8 cellular contexts compared by ENCODE assay signal in the genomic region with DNA sequence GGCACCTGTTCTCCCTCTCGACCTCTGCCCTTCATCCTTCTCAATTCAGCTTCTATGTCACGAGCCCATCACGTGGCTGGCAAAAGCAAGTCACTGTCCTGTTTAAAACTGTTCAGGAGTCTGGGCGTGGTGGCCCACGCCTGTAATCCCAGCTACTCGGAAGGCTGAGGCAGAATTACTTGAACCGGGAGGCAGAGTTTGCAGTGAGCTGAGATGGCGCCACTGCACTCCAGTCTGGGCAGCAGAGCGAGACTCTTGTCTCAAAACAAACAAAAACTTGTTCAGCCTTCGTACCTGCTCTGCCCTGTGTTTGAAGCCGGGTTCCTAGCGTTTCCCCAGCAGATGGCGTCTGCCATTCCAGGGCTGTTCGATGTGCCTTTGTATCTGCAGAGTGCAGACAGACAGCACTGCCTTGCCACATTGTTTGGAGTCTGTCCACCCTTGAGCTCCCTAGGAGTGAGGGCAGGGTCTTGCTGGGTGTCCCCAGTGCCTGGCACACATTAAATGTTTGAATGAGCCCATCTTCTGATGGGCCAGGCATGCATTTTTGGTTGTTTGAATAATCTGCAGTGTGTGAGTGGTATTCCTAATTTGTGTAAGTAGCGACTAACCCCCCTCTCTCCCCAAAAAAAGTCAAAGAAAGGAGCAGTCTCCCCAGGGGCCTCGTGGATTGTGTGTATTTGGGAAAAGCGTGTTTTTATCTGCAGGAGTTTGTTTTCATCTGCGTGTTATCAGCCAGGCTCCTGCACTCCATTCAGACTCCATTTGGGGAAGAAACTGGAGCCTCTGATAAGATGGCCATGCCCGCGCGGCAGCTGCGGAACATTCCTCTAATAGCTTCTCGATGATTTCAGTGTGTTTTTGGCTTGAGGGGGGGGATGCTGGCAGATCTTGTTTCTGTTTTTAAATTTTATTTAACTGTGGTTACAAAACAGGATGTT.
DNase-seq lines count a peak whose midpoint lies in the region; ATAC-seq and TF ChIP-seq lines count a peak whose summit lies in the region.

No MANE protein-coding gene starts in this region.

- 45 to 54% methylated on average over 23 of the region's 23 CpGs for WGBS in upper lobe of left lung, 2 donors
- 60% methylated on average over 23 of the region's 23 CpGs for WGBS in prostate gland

- H3K4me3 ChIP-seq in BE2C (ENCODE audit: low read depth, low read length) (peak overlapping the region; percentile 23), brain microvascular endothelial cell (ENCODE audit: low read depth, low read length) (no peak overlapping the region), upper lobe of left lung (no peak overlapping the region), prostate gland (no peak overlapping the region)

- H3K27me3 ChIP-seq in BE2C: no peaks in the 10 kb centered on the region
- H3K27me3 ChIP-seq in brain microvascular endothelial cell (replicated peaks): no peaks in the 10 kb centered on the region
- H3K27me3 ChIP-seq in upper lobe of left lung: no peaks in the 10 kb centered on the region
- H3K27me3 ChIP-seq in prostate gland (replicated peaks; ENCODE audit: insufficient read depth): no peaks in the 10 kb centered on the region

- TF ChIP-seq CTCF in BE2C (IDR thresholded peaks at IDR 0.05; ENCODE audit: low read depth, low read length) (peak; percentile 87), GM13977 (IDR thresholded peaks at IDR 0.05; ENCODE audit: extremely low read depth, insufficient read depth, missing control alignments) (peak; percentile 50), brain microvascular endothelial cell (IDR thresholded peaks at IDR 0.05; ENCODE audit: low read depth, low read length, missing control alignments) (peak; percentile 80), upper lobe of left lung (IDR thresholded peaks at IDR 0.05) (peak in 3 of 6 experiments; percentile 8 to 38 (median 22)), prostate gland (IDR thresholded peaks at IDR 0.05) (no peak)

- intact Hi-C loops in left colon (cut with DNase I, micrococcal nuclease) (no loop called here), prostate gland (cut with DNase I) (no loop called here)

- no peak for TF ChIP-seq EP300 in upper lobe of left lung (IDR thresholded peaks at IDR 0.05)

- DNase-seq in BE2C (peak; percentile 77), GM13977 (ENCODE audit: low spot score) (peak; percentile 48), NCI-H526 (lab: John Stamatoyannopoulos, UW) (peak; percentile 72 to 88), brain microvascular endothelial cell (peak; percentile 76), left colon (peak in 1 of 2 donors; percentile 32), upper lobe of left lung (no peak), prostate gland (ENCODE audit: low spot score) (no peak), hippocampal formation (lab: John Stamatoyannopoulos, UW) (no peak)

- ATAC-seq in left colon (peak; percentile 70), upper lobe of left lung (ENCODE audit: low FRiP score in 2 of 2) (peak; percentile 63 to 67)

- H3K4me1 ChIP-seq in BE2C: peaks cover 9% of the 10 kb centered on the region
- H3K4me1 ChIP-seq in upper lobe of left lung: peaks cover 8 to 22% (median 17%) of the 10 kb centered on the region in 4 donors
- peaks cover 4% of the 10 kb centered on the region for H3K4me1 ChIP-seq in prostate gland (replicated peaks)

- H3K9me3 ChIP-seq in BE2C: no peaks in the 10 kb centered on the region
- H3K9me3 ChIP-seq in upper lobe of left lung: no peaks in the 10 kb centered on the region
- H3K9me3 ChIP-seq in prostate gland: no peaks in the 10 kb centered on the region

- peak overlapping the region; percentile 63 for H3K27ac ChIP-seq in brain microvascular endothelial cell
- peak overlapping the region; percentile 20 to 75 (median 60) for H3K27ac ChIP-seq in upper lobe of left lung
- peak overlapping the region in 1 of 2 donors; percentile 31 for H3K27ac ChIP-seq in prostate gland

- in situ Hi-C loops in GM13977 (cut with MboI; ENCODE audit: low pct_unique_long_range_greater_than_20kb, low sequenced_read_pairs, unreplicated experiment) (no loop called here), brain microvascular endothelial cell (cut with HindIII; ENCODE audit: low pct_ligation_motif_present, low sequenced_read_pairs) (no loop called here)

- 0 out of 2 replicates have a peak, but pooled peaks cover 2% of the 10 kb centered on the region for H3K36me3 ChIP-seq in BE2C
- peaks cover 37% of the 10 kb centered on the region for H3K36me3 ChIP-seq in brain microvascular endothelial cell (replicated peaks)
- peaks cover 0 to 47% (median 23%) of the 10 kb centered on the region in 4 donors for H3K36me3 ChIP-seq in upper lobe of left lung
- H3K36me3 ChIP-seq in prostate gland: no peaks in the 10 kb centered on the region

- TF ChIP-seq POLR2A in upper lobe of left lung (IDR thresholded peaks at IDR 0.05) (no peak), prostate gland (IDR thresholded peaks at IDR 0.05) (no peak)

Comparison
In these comparisons a context has a peak if more than half of its experiments do, and no peak if none do; other contexts are left out.
1. DNase-seq: peak in BE2C (single experiment), GM13977 (single experiment), NCI-H526 (2 of 2) and brain microvascular endothelial cell (single experiment); none in upper lobe of left lung (0 of 2), prostate gland (single experiment) and hippocampal formation (0 of 2).
2. CTCF ChIP-seq: peak in BE2C (single experiment), GM13977 (single experiment) and brain microvascular endothelial cell (single experiment); none in prostate gland (0 of 4).